Comparison of ENCODE assay signal across 1 cellular context in the genomic region with DNA sequence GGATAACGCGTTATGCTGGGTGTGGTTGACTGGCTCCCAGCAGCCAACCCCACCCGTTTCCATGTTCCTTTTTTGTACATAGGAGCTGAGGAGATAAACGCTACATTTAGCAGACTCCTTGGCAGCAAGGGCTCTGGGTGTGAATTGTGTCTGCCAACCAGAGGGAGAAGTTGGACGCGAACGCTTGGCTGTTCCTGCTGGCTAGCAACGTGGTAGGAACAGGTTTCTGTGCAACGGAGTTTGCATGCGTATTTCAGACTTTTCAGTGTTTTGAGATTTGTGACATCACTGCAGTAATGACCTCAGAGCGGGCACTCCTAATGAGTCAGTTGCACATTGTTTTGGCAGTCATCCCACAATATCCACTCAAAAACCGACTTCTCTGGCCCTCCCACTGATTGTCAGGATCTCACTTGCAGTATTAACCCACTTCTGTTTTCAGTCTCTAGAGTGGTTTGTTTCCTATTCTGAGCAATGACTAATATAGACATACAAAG.
TF ChIP-seq lines count a peak whose summit lies in the region.

No MANE protein-coding gene starts in this region.

TF ChIP-seq in K562, 482 proteins besides CTCF, POLR2A, EP300 and RAD21 (continued from another document):
- no peak for TF ChIP-seq TFE3 (CRISPR knock-in tag; IDR thresholded peaks at IDR 0.05)
- peak; percentile 60 for TF ChIP-seq FOSL1 (tag; conservative IDR thresholded peaks at IDR 0.05)
- no peak for TF ChIP-seq SFPQ (IDR thresholded peaks at IDR 0.05; ENCODE audit: low read depth, low read length)
- TF ChIP-seq, protein P1, sequence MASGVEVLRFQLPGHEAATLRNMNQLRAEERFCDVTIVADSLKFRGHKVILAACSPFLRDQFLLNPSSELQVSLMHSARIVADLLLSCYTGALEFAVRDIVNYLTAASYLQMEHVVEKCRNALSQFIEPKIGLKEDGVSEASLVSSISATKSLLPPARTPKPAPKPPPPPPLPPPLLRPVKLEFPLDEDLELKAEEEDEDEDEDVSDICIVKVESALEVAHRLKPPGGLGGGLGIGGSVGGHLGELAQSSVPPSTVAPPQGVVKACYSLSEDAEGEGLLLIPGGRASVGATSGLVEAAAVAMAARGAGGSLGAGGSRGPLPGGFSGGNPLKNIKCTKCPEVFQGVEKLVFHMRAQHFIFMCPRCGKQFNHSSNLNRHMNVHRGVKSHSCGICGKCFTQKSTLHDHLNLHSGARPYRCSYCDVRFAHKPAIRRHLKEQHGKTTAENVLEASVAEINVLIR (CRISPR knock-in tag; IDR thresholded peaks at IDR 0.05), result peak; percentile 57; the same call in 1 of the 2 replicates
- TF ChIP-seq ZKSCAN8 (CRISPR knock-in tag; IDR thresholded peaks at IDR 0.05), result no peak
- TF ChIP-seq, protein P2, sequence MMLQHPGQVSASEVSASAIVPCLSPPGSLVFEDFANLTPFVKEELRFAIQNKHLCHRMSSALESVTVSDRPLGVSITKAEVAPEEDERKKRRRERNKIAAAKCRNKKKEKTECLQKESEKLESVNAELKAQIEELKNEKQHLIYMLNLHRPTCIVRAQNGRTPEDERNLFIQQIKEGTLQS (IDR thresholded peaks at IDR 0.05), result peak; percentile 61; the same call in 1 of the 2 replicates
- TF ChIP-seq, protein P2 (CRISPR knock-in tag; conservative IDR thresholded peaks at IDR 0.05), result no peak
- TF ChIP-seq, protein P3, sequence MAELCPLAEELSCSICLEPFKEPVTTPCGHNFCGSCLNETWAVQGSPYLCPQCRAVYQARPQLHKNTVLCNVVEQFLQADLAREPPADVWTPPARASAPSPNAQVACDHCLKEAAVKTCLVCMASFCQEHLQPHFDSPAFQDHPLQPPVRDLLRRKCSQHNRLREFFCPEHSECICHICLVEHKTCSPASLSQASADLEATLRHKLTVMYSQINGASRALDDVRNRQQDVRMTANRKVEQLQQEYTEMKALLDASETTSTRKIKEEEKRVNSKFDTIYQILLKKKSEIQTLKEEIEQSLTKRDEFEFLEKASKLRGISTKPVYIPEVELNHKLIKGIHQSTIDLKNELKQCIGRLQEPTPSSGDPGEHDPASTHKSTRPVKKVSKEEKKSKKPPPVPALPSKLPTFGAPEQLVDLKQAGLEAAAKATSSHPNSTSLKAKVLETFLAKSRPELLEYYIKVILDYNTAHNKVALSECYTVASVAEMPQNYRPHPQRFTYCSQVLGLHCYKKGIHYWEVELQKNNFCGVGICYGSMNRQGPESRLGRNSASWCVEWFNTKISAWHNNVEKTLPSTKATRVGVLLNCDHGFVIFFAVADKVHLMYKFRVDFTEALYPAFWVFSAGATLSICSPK (IDR thresholded peaks at IDR 0.05; ENCODE audit: borderline replicate concordance), result no peak
TF ChIP-seq in K562: peak in this region for 12.
